In the genomic region with DNA sequence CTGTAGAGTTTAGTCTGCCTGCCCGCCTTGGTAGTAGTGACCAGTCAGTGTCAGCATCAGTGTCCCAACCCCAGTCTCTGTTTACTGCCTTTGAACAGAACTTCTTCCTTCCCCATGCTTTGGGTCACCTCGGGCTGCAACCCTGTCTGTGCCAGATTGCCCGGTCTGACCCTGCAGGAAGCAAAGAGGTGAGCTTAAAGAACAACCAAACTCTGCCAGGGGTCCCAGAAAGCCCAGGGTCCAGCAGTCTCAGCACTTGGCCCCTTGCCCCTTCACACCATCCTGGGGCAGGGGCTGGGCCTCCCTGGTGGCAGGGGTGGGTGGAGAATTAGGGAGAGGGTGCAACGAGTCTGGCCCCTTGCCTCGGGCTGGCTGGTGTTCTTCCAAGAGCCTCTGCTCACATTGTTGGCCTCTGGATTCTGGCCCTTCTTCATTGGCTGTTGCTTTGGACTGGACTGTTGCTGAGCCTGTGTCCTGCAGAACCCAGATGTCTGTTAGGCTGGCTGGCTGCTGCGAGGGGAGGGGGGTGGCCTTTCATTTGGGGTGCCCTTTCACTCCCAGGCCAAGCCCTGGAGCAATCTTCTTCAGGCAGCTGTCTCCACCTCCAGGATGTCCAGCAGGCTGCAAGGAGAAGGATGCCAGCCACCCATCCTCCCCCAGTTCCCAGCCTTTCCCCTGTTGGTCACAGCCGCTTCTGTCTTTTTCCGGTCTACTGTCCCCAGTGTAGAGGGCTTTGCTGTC, we compare ENCODE assay signal across 11 cellular contexts. TPM values are rescaled to one million over a fixed set of nuclear protein-coding genes. Genes with fewer than 3 reads are reported as not detected.
DNase-seq lines count a peak whose midpoint lies in the region; ATAC-seq and TF ChIP-seq lines count a peak whose summit lies in the region.
"Had no signal": no experiment of that assay in that cellular context is flagged by ENCODE, and none has a peak within 500 bp of the region (broad histone marks: within the 10 kb centered on the region; RNA-seq: fewer than 3 reads in every experiment).

No MANE protein-coding gene starts in this region.

- TF ChIP-seq CTCF in coronary artery (IDR thresholded peaks at IDR 0.05) (no peak), liver (IDR thresholded peaks at IDR 0.05; ENCODE audit: low read depth, low read length, missing input control) (no peak), thoracic aorta (IDR thresholded peaks at IDR 0.05) (no peak)

- no peaks in the 10 kb centered on the region for H3K9me3 Mint-ChIP-seq in activated T-cell treated with anti-CD3 and anti-CD28 coated beads, Interleukin-2, amount 50 U/mL, for 24 hours
- no peaks in the 10 kb centered on the region for H3K9me3 Mint-ChIP-seq in activated T-cell treated with anti-CD3 and anti-CD28 coated beads, Interleukin-2, amount 50 U/mL, for 72 hours
- H3K9me3 Mint-ChIP-seq: naive thymus-derived CD8-positive, alpha-beta T cell had no signal

- peak overlapping the region; percentile 71 for H3K27ac Mint-ChIP-seq in activated T-cell treated with anti-CD3 and anti-CD28 coated beads, Interleukin-2, amount 50 U/mL, for 24 hours
- no peak overlapping the region for H3K27ac Mint-ChIP-seq in activated T-cell treated with anti-CD3 and anti-CD28 coated beads, Interleukin-2, amount 50 U/mL, for 72 hours

- H3K36me3 ChIP-seq in liver (ENCODE audit: control insufficient read depth in 4 of 4, insufficient read depth in 3 of 4, low read depth in 1 of 4, low read length in 3 of 4) (peaks cover 6 to 13% (median 10%) of the 10 kb centered on the region in 4 donors), thoracic aorta (peaks cover 26% of the 10 kb centered on the region)

- TF ChIP-seq RAD21 in liver (IDR thresholded peaks at IDR 0.05): peak; percentile 32 to 33

- H3K9me3 ChIP-seq in liver (ENCODE audit: control insufficient read depth in 4 of 4, low read length in 3 of 4): no peaks in the 10 kb centered on the region
- no peaks in the 10 kb centered on the region for H3K9me3 ChIP-seq in thoracic aorta

- WGBS in liver: 28% methylated on average over 8 of the region's 8 CpGs

- H3K27me3 Mint-ChIP-seq in activated T-cell treated with anti-CD3 and anti-CD28 coated beads, Interleukin-2, amount 50 U/mL, for 24 hours: no peaks in the 10 kb centered on the region
- H3K27me3 Mint-ChIP-seq in activated T-cell treated with anti-CD3 and anti-CD28 coated beads, Interleukin-2, amount 50 U/mL, for 72 hours (ENCODE audit: low read depth): no peaks in the 10 kb centered on the region
- H3K27me3 Mint-ChIP-seq: naive thymus-derived CD8-positive, alpha-beta T cell had no signal

- H3K36me3 Mint-ChIP-seq in activated T-cell treated with anti-CD3 and anti-CD28 coated beads, Interleukin-2, amount 50 U/mL, for 24 hours (ENCODE audit: low read depth): peaks cover 49% of the 10 kb centered on the region
- peaks cover 0 to 3% of the 10 kb centered on the region in 2 donors for H3K36me3 Mint-ChIP-seq in activated T-cell treated with anti-CD3 and anti-CD28 coated beads, Interleukin-2, amount 50 U/mL, for 72 hours (ENCODE audit: insufficient read depth in 2 of 2)

- in situ Hi-C loops in ACHN (cut with HindIII; ENCODE audit: low pct_ligation_motif_present, low pct_unique_long_range_greater_than_20kb, low sequenced_read_pairs): no loop called here

- peaks cover 8% of the 10 kb centered on the region for H3K4me1 Mint-ChIP-seq in activated T-cell treated with anti-CD3 and anti-CD28 coated beads, Interleukin-2, amount 50 U/mL, for 24 hours (ENCODE audit: low read depth)
- peaks cover 16% of the 10 kb centered on the region for H3K4me1 Mint-ChIP-seq in activated T-cell treated with anti-CD3 and anti-CD28 coated beads, Interleukin-2, amount 50 U/mL, for 72 hours (ENCODE audit: low read depth)

- H3K9ac ChIP-seq in liver (ENCODE audit: low read depth in 1 of 2, low read length in 2 of 2): no peak overlapping the region

- H3K4me3 ChIP-seq in coronary artery (no peak overlapping the region), liver (ENCODE audit: low read depth in 1 of 3, low read length in 3 of 3) (no peak overlapping the region), thoracic aorta (no peak overlapping the region)

- H3K27me3 ChIP-seq in liver (ENCODE audit: control insufficient read depth in 4 of 4, insufficient read depth in 4 of 4, low read length in 3 of 4): no peaks in the 10 kb centered on the region
- no peaks in the 10 kb centered on the region for H3K27me3 ChIP-seq in thoracic aorta (replicated peaks; ENCODE audit: insufficient read depth)
- H3K27me3 ChIP-seq: foreskin keratinocyte had no signal

- no peak for DNase-seq in activated T-cell treated with anti-CD3 and anti-CD28 coated beads, Interleukin-2, amount 50 U/mL, for 24 hours
- no peak for DNase-seq in activated T-cell treated with anti-CD3 and anti-CD28 coated beads, Interleukin-2, amount 50 U/mL, for 72 hours
- DNase-seq in coronary artery (ENCODE audit: low spot score) (peak; percentile 73), thoracic aorta (ENCODE audit: low spot score) (no peak), SKM-1 (lab: John Stamatoyannopoulos, UW; ENCODE audit: unreplicated experiment) (no peak), ACHN (no peak)
- DNase-seq: foreskin keratinocyte; naive thymus-derived CD8-positive, alpha-beta T cell; NCI-H1930 had no signal

- H3K4me3 Mint-ChIP-seq in activated T-cell treated with anti-CD3 and anti-CD28 coated beads, Interleukin-2, amount 50 U/mL, for 24 hours: no peak overlapping the region
- H3K4me3 Mint-ChIP-seq in activated T-cell treated with anti-CD3 and anti-CD28 coated beads, Interleukin-2, amount 50 U/mL, for 72 hours: no peak overlapping the region
- H3K4me3 Mint-ChIP-seq: naive thymus-derived CD8-positive, alpha-beta T cell had no signal

- H3K4me1 ChIP-seq in liver (ENCODE audit: control insufficient read depth in 4 of 4, insufficient read depth in 4 of 4, low read length in 3 of 4) (peaks cover 2 to 29% (median 20%) of the 10 kb centered on the region in 4 donors), thoracic aorta (ENCODE audit: control insufficient read depth in 1 of 2, low read depth in 2 of 2) (peaks cover 14 to 49% of the 10 kb centered on the region in 2 donors)
- H3K4me1 ChIP-seq: foreskin keratinocyte had no signal

- peak overlapping the region in 1 of 2 donors; percentile 56 for H3K27ac ChIP-seq in coronary artery
- H3K27ac ChIP-seq in liver (ENCODE audit: low read depth in 1 of 2, low read length in 2 of 2): peak overlapping the region; percentile 49 to 72
- H3K27ac ChIP-seq in thoracic aorta: peak overlapping the region; percentile 32 to 45
- H3K27ac ChIP-seq: foreskin keratinocyte had no signal

- no peak for ATAC-seq in activated T-cell treated with anti-CD3 and anti-CD28 coated beads, Interleukin-2, amount 50 U/mL, for 72 hours (replicated peaks in 1 of 2)
- ATAC-seq in thoracic aorta (ENCODE audit: insufficient number of reproducible peaks, low FRiP score, low read depth) (no peak), GM18907 (IDR thresholded peaks at IDR 0.05; ENCODE audit: unreplicated experiment) (no peak)
- ATAC-seq: foreskin keratinocyte; naive thymus-derived CD8-positive, alpha-beta T cell had no signal

TF ChIP-seq in liver, 16 proteins besides CTCF, POLR2A, EP300 and RAD21:
- TF ChIP-seq, protein P1, sequence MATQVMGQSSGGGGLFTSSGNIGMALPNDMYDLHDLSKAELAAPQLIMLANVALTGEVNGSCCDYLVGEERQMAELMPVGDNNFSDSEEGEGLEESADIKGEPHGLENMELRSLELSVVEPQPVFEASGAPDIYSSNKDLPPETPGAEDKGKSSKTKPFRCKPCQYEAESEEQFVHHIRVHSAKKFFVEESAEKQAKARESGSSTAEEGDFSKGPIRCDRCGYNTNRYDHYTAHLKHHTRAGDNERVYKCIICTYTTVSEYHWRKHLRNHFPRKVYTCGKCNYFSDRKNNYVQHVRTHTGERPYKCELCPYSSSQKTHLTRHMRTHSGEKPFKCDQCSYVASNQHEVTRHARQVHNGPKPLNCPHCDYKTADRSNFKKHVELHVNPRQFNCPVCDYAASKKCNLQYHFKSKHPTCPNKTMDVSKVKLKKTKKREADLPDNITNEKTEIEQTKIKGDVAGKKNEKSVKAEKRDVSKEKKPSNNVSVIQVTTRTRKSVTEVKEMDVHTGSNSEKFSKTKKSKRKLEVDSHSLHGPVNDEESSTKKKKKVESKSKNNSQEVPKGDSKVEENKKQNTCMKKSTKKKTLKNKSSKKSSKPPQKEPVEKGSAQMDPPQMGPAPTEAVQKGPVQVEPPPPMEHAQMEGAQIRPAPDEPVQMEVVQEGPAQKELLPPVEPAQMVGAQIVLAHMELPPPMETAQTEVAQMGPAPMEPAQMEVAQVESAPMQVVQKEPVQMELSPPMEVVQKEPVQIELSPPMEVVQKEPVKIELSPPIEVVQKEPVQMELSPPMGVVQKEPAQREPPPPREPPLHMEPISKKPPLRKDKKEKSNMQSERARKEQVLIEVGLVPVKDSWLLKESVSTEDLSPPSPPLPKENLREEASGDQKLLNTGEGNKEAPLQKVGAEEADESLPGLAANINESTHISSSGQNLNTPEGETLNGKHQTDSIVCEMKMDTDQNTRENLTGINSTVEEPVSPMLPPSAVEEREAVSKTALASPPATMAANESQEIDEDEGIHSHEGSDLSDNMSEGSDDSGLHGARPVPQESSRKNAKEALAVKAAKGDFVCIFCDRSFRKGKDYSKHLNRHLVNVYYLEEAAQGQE (IDR thresholded peaks at IDR 0.05): no peak
- peak; percentile 39 to 64 for TF ChIP-seq RXRA (IDR thresholded peaks at IDR 0.05)
- TF ChIP-seq NR2F2 (IDR thresholded peaks at IDR 0.05): peak; percentile 41
TF ChIP-seq in liver: peak in this region for 2.

RNA-seq across cellular contexts. Expression of a gene that starts 51.2 kb away (rescaled TPM):
- total RNA-seq in activated T-cell treated with anti-CD3 and anti-CD28 coated beads, Interleukin-2, amount 50 U/mL, for 72 hours: 10 to 100 TPM; 68.7 to 85.0 TPM
- total RNA-seq in liver (100 to 1,000 TPM in 1 of 2 donors, 10 to 100 TPM in 1; 36.6 to 212 TPM), thoracic aorta (10 to 100 TPM; 53.7 to 57.4 TPM)
- polyA plus RNA-seq in liver: 100 to 1,000 TPM in 1 of 2 donors, 10 to 100 TPM in 1; 75.5 to 116 TPM

RNA-seq across cellular contexts. Expression of a gene that starts 55.9 kb away (rescaled TPM):
- 10 to 100 TPM; 87.0 to 88.8 TPM for total RNA-seq in activated T-cell treated with anti-CD3 and anti-CD28 coated beads, Interleukin-2, amount 50 U/mL, for 72 hours
- 10 to 100 TPM in 1 of 2 donors, 1 to 10 TPM in 1; 5.7 to 11.4 TPM for total RNA-seq in liver
- 1 to 10 TPM; 3.9 to 5.3 TPM for polyA plus RNA-seq in liver
- 10 to 100 TPM; 54.0 to 81.3 TPM for total RNA-seq in thoracic aorta

Comparison
In these comparisons a context has a peak if more than half of its experiments do, and no peak if none do; other contexts are left out.
1. RNA of a gene that starts 55.9 kb away (total RNA-seq): 87.0 to 88.8 TPM in activated T-cell treated with anti-CD3 and anti-CD28 coated beads, Interleukin-2, amount 50 U/mL, for 72 hours and 54.0 to 81.3 TPM in thoracic aorta; 5.7 to 11.4 TPM in liver; every median in the first group is over 4 times any median in the second.